Comparison of ENCODE assay signal across 3 cellular contexts in the genomic region with DNA sequence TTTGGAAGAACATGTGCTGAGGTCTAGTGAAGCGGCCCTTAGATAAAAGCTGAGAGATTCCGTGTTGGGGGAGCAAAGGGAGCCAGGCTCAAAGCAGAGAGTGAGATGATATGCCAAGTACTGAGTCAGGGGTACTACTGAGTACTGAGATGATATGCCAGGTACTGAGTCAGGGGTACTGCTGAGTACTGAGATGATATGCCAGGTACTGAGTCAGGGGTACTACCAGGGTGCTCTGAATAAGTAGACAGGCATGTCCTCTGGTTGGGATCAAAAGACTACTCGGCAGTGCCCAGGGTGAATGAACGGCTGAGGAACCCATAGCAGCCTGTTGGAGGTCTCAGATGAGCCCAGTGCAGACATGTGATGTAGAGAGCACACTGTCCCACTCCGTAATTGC.
TF ChIP-seq lines count a peak whose summit lies in the region.

No MANE protein-coding gene starts in this region.

TF ChIP-seq in A549, 52 proteins besides CTCF, POLR2A, EP300 and RAD21:
- TF ChIP-seq CHD4 (IDR thresholded peaks at IDR 0.05; ENCODE audit: borderline replicate concordance) (no peak), EHMT2 (IDR thresholded peaks at IDR 0.05; ENCODE audit: low read depth) (no peak), RNF2 (IDR thresholded peaks at IDR 0.05; ENCODE audit: borderline replicate concordance, low read depth) (no peak), TP53 (CRISPR knock-in tag; IDR thresholded peaks at IDR 0.05) (no peak), NPAS2 (CRISPR knock-in tag; IDR thresholded peaks at IDR 0.05; ENCODE audit: borderline replicate concordance) (no peak), HOXB13 (CRISPR knock-in tag; IDR thresholded peaks at IDR 0.05; ENCODE audit: low read depth) (no peak)
- TF ChIP-seq, protein P1, sequence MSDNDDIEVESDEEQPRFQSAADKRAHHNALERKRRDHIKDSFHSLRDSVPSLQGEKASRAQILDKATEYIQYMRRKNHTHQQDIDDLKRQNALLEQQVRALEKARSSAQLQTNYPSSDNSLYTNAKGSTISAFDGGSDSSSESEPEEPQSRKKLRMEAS (IDR thresholded peaks at IDR 0.05) = no peak

TF ChIP-seq in IMR-90, 13 proteins besides CTCF, POLR2A, EP300 and RAD21:
- TF ChIP-seq FOS (IDR thresholded peaks at IDR 0.05; ENCODE audit: low read depth, low read length) (no peak), CEBPB (IDR thresholded peaks at IDR 0.05; ENCODE audit: low read depth, low read length) (no peak), BHLHE40 (IDR thresholded peaks at IDR 0.05; ENCODE audit: low read depth, low read length) (no peak), NFE2L2 (IDR thresholded peaks at IDR 0.05; ENCODE audit: low read depth, low read length) (no peak), RFX5 (IDR thresholded peaks at IDR 0.05; ENCODE audit: low read depth, low read length) (no peak), CHD1 (IDR thresholded peaks at IDR 0.05; ENCODE audit: low read depth, low read length) (no peak), MAFK (IDR thresholded peaks at IDR 0.05; ENCODE audit: low read depth, low read length) (no peak), SMC3 (IDR thresholded peaks at IDR 0.05; ENCODE audit: low read depth, low read length) (no peak), MXI1 (IDR thresholded peaks at IDR 0.05; ENCODE audit: borderline replicate concordance, low read depth, low read length) (no peak), MAZ (IDR thresholded peaks at IDR 0.05; ENCODE audit: borderline replicate concordance, low read depth, low read length) (no peak)
- TF ChIP-seq, protein P2, sequence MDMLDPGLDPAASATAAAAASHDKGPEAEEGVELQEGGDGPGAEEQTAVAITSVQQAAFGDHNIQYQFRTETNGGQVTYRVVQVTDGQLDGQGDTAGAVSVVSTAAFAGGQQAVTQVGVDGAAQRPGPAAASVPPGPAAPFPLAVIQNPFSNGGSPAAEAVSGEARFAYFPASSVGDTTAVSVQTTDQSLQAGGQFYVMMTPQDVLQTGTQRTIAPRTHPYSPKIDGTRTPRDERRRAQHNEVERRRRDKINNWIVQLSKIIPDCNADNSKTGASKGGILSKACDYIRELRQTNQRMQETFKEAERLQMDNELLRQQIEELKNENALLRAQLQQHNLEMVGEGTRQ (IDR thresholded peaks at IDR 0.05; ENCODE audit: low read depth, low read length) = no peak
- TF ChIP-seq, protein P3, sequence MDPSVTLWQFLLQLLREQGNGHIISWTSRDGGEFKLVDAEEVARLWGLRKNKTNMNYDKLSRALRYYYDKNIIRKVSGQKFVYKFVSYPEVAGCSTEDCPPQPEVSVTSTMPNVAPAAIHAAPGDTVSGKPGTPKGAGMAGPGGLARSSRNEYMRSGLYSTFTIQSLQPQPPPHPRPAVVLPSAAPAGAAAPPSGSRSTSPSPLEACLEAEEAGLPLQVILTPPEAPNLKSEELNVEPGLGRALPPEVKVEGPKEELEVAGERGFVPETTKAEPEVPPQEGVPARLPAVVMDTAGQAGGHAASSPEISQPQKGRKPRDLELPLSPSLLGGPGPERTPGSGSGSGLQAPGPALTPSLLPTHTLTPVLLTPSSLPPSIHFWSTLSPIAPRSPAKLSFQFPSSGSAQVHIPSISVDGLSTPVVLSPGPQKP (IDR thresholded peaks at IDR 0.05; ENCODE audit: borderline replicate concordance, low read depth, low read length) = no peak

TF ChIP-seq in HEK293T, 16 proteins besides CTCF, POLR2A, EP300 and RAD21:
- no peak for TF ChIP-seq HDGF (IDR thresholded peaks at IDR 0.05; ENCODE audit: borderline replicate concordance)
- TF ChIP-seq, protein P4, sequence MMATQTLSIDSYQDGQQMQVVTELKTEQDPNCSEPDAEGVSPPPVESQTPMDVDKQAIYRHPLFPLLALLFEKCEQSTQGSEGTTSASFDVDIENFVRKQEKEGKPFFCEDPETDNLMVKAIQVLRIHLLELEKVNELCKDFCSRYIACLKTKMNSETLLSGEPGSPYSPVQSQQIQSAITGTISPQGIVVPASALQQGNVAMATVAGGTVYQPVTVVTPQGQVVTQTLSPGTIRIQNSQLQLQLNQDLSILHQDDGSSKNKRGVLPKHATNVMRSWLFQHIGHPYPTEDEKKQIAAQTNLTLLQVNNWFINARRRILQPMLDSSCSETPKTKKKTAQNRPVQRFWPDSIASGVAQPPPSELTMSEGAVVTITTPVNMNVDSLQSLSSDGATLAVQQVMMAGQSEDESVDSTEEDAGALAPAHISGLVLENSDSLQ (IDR thresholded peaks at IDR 0.05) = no peak
- TF ChIP-seq SUZ12 (IDR thresholded peaks at IDR 0.05) = no peak
- TF ChIP-seq CTBP1 (IDR thresholded peaks at IDR 0.05; ENCODE audit: borderline replicate concordance) = no peak
- no peak for TF ChIP-seq ZNF384 (IDR thresholded peaks at IDR 0.05)
- TF ChIP-seq FOXA1 (IDR thresholded peaks at IDR 0.05) = no peak
- TF ChIP-seq TARDBP (IDR thresholded peaks at IDR 0.05) = no peak
- no peak for TF ChIP-seq ARNT (IDR thresholded peaks at IDR 0.05)
- TF ChIP-seq FOXK2 (IDR thresholded peaks at IDR 0.05) = no peak
- no peak for TF ChIP-seq SP1 (IDR thresholded peaks at IDR 0.05)
- TF ChIP-seq L3MBTL2 (conservative IDR thresholded peaks at IDR 0.05) = no peak
- no peak for TF ChIP-seq BHLHE40 (IDR thresholded peaks at IDR 0.05; ENCODE audit: borderline replicate concordance)
